4 cellular contexts compared by ENCODE assay signal in genomic region chr1:2104621-2105427, GRCh38.
TF ChIP-seq lines count a peak whose summit lies in the region.

No MANE protein-coding gene starts in this region.

TF ChIP-seq in SK-N-SH, 30 proteins besides CTCF, POLR2A, EP300 and RAD21:
- no peak for TF ChIP-seq MXI1 (IDR thresholded peaks at IDR 0.05; ENCODE audit: low read depth, low read length)
- no peak for TF ChIP-seq TEAD4 (IDR thresholded peaks at IDR 0.05; ENCODE audit: borderline replicate concordance, insufficient read depth)
- no peak for TF ChIP-seq MAX (IDR thresholded peaks at IDR 0.05; ENCODE audit: low read depth)
- TF ChIP-seq FOXJ3 (CRISPR knock-in tag; IDR thresholded peaks at IDR 0.05) = no peak
- no peak for TF ChIP-seq MEF2A (IDR thresholded peaks at IDR 0.05; ENCODE audit: borderline replicate concordance, low read depth)
- TF ChIP-seq JUND (IDR thresholded peaks at IDR 0.05) = no peak
- TF ChIP-seq RFX5 (IDR thresholded peaks at IDR 0.05; ENCODE audit: low read length) = no peak
- no peak for TF ChIP-seq FOXM1 (IDR thresholded peaks at IDR 0.05; ENCODE audit: low read depth)
- TF ChIP-seq SIN3A (IDR thresholded peaks at IDR 0.05; ENCODE audit: borderline replicate concordance, low read depth, low read length) = no peak
- no peak for TF ChIP-seq GATA2 (CRISPR knock-in tag; IDR thresholded peaks at IDR 0.05)

TF ChIP-seq in SK-N-SH treated with all-trans-retinoic acid at 6 μM for 48 hours, 23 proteins besides CTCF, POLR2A, EP300 and RAD21:
- no peak for TF ChIP-seq ZFP30 (CRISPR knock-in tag; IDR thresholded peaks at IDR 0.05)
- TF ChIP-seq OSR1 (CRISPR knock-in tag; IDR thresholded peaks at IDR 0.05) = no peak
- TF ChIP-seq ZNF565 (CRISPR knock-in tag; conservative IDR thresholded peaks at IDR 0.05; ENCODE audit: low read depth) = no peak
- TF ChIP-seq POU6F1 (CRISPR knock-in tag; IDR thresholded peaks at IDR 0.05; ENCODE audit: borderline replicate concordance, low read depth) = no peak
- no peak for TF ChIP-seq PATZ1 (CRISPR knock-in tag; IDR thresholded peaks at IDR 0.05; ENCODE audit: borderline replicate concordance)
- no peak for TF ChIP-seq TOX (CRISPR knock-in tag; IDR thresholded peaks at IDR 0.05; ENCODE audit: borderline replicate concordance)
TF ChIP-seq in SK-N-SH treated with all-trans-retinoic acid at 6 μM for 48 hours: peak in this region for 0.

TF ChIP-seq in K562, 482 proteins besides CTCF, POLR2A, EP300 and RAD21 (continues in another document):
- no peak for TF ChIP-seq ZSCAN32 (CRISPR knock-in tag; IDR thresholded peaks at IDR 0.05)
- TF ChIP-seq ZNF766 (CRISPR knock-in tag; conservative IDR thresholded peaks at IDR 0.05) = no peak
- TF ChIP-seq BHLHE40 (IDR thresholded peaks at IDR 0.05; ENCODE audit: low read length) = no peak
- no peak for TF ChIP-seq ILF3 (IDR thresholded peaks at IDR 0.05; ENCODE audit: borderline replicate concordance)
- no peak for TF ChIP-seq GABPB2 (CRISPR knock-in tag; conservative IDR thresholded peaks at IDR 0.05)
- peak; percentile 40; the same call in 1 of the 2 replicates for TF ChIP-seq CEBPB (tag; IDR thresholded peaks at IDR 0.05)
- TF ChIP-seq ZNF239 (CRISPR knock-in tag; IDR thresholded peaks at IDR 0.05) = no peak
- no peak for TF ChIP-seq ZNF561 (CRISPR knock-in tag; conservative IDR thresholded peaks at IDR 0.05)
- no peak for TF ChIP-seq CBX2 (IDR thresholded peaks at IDR 0.05; ENCODE audit: insufficient read depth, low read length, poor library complexity, severe bottlenecking)
- TF ChIP-seq ZNF830 (CRISPR knock-in tag; IDR thresholded peaks at IDR 0.05) = no peak
- peak; percentile 24; the same call in 1 of the 2 replicates for TF ChIP-seq CBFA2T3 (IDR thresholded peaks at IDR 0.05)
- TF ChIP-seq MIER1 (IDR thresholded peaks at IDR 0.05; ENCODE audit: low read depth) = no peak
- TF ChIP-seq SETDB1 (IDR thresholded peaks at IDR 0.05; ENCODE audit: low read length) = no peak
- TF ChIP-seq NFE2 (IDR thresholded peaks at IDR 0.05; ENCODE audit: low read depth) = no peak
- TF ChIP-seq ELK1 (CRISPR knock-in tag; IDR thresholded peaks at IDR 0.05) = no peak
- TF ChIP-seq ATF2 (CRISPR knock-in tag; IDR thresholded peaks at IDR 0.05) = no peak
- no peak for TF ChIP-seq NBN (IDR thresholded peaks at IDR 0.05; ENCODE audit: low read depth)
- TF ChIP-seq CREM (IDR thresholded peaks at IDR 0.05; ENCODE audit: low read depth) = 0 out of 2 replicates have a peak, but pooled peaks have one; percentile 6
- TF ChIP-seq MAFF (IDR thresholded peaks at IDR 0.05; ENCODE audit: low read length) = no peak
- TF ChIP-seq U2AF2 (optimal IDR thresholded peaks at IDR 0.05; ENCODE audit: low read depth, low read length) = no peak
- no peak for TF ChIP-seq HEY1 (CRISPR knock-in tag; IDR thresholded peaks at IDR 0.05; ENCODE audit: borderline replicate concordance)
- no peak for TF ChIP-seq SMARCE1 (IDR thresholded peaks at IDR 0.05)
- 0 out of 2 replicates have a peak, but pooled peaks have one; percentile 20 for TF ChIP-seq CREB1 (IDR thresholded peaks at IDR 0.05)
- no peak for TF ChIP-seq CREB1 (CRISPR knock-in tag; IDR thresholded peaks at IDR 0.05)
- TF ChIP-seq NELFE (IDR thresholded peaks at IDR 0.05; ENCODE audit: insufficient read depth, insufficient read length) = no peak
- TF ChIP-seq ARID3A (IDR thresholded peaks at IDR 0.05; ENCODE audit: borderline replicate concordance, low read depth, low read length) = no peak
- TF ChIP-seq XRCC3 (IDR thresholded peaks at IDR 0.05) = no peak
- no peak for TF ChIP-seq COPS2 (conservative IDR thresholded peaks at IDR 0.05)
- TF ChIP-seq CEBPG (CRISPR knock-in tag; IDR thresholded peaks at IDR 0.05) = no peak
- TF ChIP-seq CEBPG (tag; conservative IDR thresholded peaks at IDR 0.05 in 1 of 2, IDR thresholded peaks at IDR 0.05 in 1 of 2) = peak in 1 of 2 experiments; percentile 50; a peak in 1 of 4 replicates
- peak; percentile 54 for TF ChIP-seq ESRRA (IDR thresholded peaks at IDR 0.05; ENCODE audit: borderline replicate concordance, low read depth)
- no peak for TF ChIP-seq ZC3H11A (IDR thresholded peaks at IDR 0.05; ENCODE audit: low read depth, low read length)

TF ChIP-seq in HepG2, 621 proteins besides CTCF, POLR2A, EP300 and RAD21 (continues in another document):
- no peak for TF ChIP-seq ZNF766 (CRISPR knock-in tag; IDR thresholded peaks at IDR 0.05; ENCODE audit: borderline replicate concordance)
- no peak for TF ChIP-seq ZNF709 (CRISPR knock-in tag; IDR thresholded peaks at IDR 0.05)
- no peak for TF ChIP-seq ARNTL (CRISPR knock-in tag; IDR thresholded peaks at IDR 0.05)
- no peak for TF ChIP-seq ZBTB39 (CRISPR knock-in tag; IDR thresholded peaks at IDR 0.05)
- no peak for TF ChIP-seq ZNF646 (CRISPR knock-in tag; IDR thresholded peaks at IDR 0.05)
- TF ChIP-seq ZNF333 (CRISPR knock-in tag; IDR thresholded peaks at IDR 0.05; ENCODE audit: borderline replicate concordance) = no peak
- no peak for TF ChIP-seq SSRP1 (CRISPR knock-in tag; IDR thresholded peaks at IDR 0.05)
- TF ChIP-seq ZBTB14 (CRISPR knock-in tag; IDR thresholded peaks at IDR 0.05) = no peak
- 0 out of 2 replicates have a peak, but pooled peaks have one; percentile 16 for TF ChIP-seq NCOA1 (CRISPR knock-in tag; IDR thresholded peaks at IDR 0.05)
- no peak for TF ChIP-seq PAX8 (CRISPR knock-in tag; IDR thresholded peaks at IDR 0.05; ENCODE audit: borderline replicate concordance)
- TF ChIP-seq CENPX (CRISPR knock-in tag; IDR thresholded peaks at IDR 0.05) = no peak
- peak; percentile 38; the same call in 1 of the 2 replicates for TF ChIP-seq TCF7 (IDR thresholded peaks at IDR 0.05; ENCODE audit: low read depth)
- no peak for TF ChIP-seq ATRX (CRISPR knock-in tag; IDR thresholded peaks at IDR 0.05; ENCODE audit: borderline replicate concordance)
- TF ChIP-seq ZNF75D (CRISPR knock-in tag; IDR thresholded peaks at IDR 0.05; ENCODE audit: borderline replicate concordance) = no peak
- TF ChIP-seq NFIC (IDR thresholded peaks at IDR 0.05; ENCODE audit: low read length) = no peak
- TF ChIP-seq ZNF33B (CRISPR knock-in tag; IDR thresholded peaks at IDR 0.05) = no peak
- TF ChIP-seq ZNF563 (CRISPR knock-in tag; IDR thresholded peaks at IDR 0.05) = 0 out of 2 replicates have a peak, but pooled peaks have one; percentile 8
- TF ChIP-seq ZNF772 (CRISPR knock-in tag; IDR thresholded peaks at IDR 0.05) = no peak; the same call in 1 of the 2 replicates
- no peak for TF ChIP-seq STAT5B (CRISPR knock-in tag; IDR thresholded peaks at IDR 0.05)
- no peak for TF ChIP-seq MYNN (CRISPR knock-in tag; IDR thresholded peaks at IDR 0.05; ENCODE audit: low read depth)
- no peak for TF ChIP-seq ZFP1 (CRISPR knock-in tag; IDR thresholded peaks at IDR 0.05)
- peak; percentile 40; the same call in 1 of the 2 replicates for TF ChIP-seq ERF (CRISPR knock-in tag; IDR thresholded peaks at IDR 0.05)
- no peak for TF ChIP-seq TSC22D2 (CRISPR knock-in tag; IDR thresholded peaks at IDR 0.05; ENCODE audit: borderline replicate concordance)
- TF ChIP-seq ZNF639 (CRISPR knock-in tag; conservative IDR thresholded peaks at IDR 0.05) = no peak
- no peak for TF ChIP-seq HOXA7 (CRISPR knock-in tag; IDR thresholded peaks at IDR 0.05)
- TF ChIP-seq GZF1 (CRISPR knock-in tag; IDR thresholded peaks at IDR 0.05) = no peak
- TF ChIP-seq IRX3 (CRISPR knock-in tag; IDR thresholded peaks at IDR 0.05; ENCODE audit: borderline replicate concordance, low read depth) = no peak
- no peak for TF ChIP-seq DZIP1 (CRISPR knock-in tag; IDR thresholded peaks at IDR 0.05)
- no peak for TF ChIP-seq MAFF (IDR thresholded peaks at IDR 0.05; ENCODE audit: low read depth, low read length)
- no peak for TF ChIP-seq KLF12 (CRISPR knock-in tag; IDR thresholded peaks at IDR 0.05; ENCODE audit: borderline replicate concordance)
- TF ChIP-seq FLYWCH1 (CRISPR knock-in tag; IDR thresholded peaks at IDR 0.05) = no peak
- TF ChIP-seq FOXP1 (IDR thresholded peaks at IDR 0.05) = no peak
- peak; percentile 50 for TF ChIP-seq FOXP1 (CRISPR knock-in tag; IDR thresholded peaks at IDR 0.05)
- peak; percentile 35; the same call in 1 of the 2 replicates for TF ChIP-seq FOXO1 (CRISPR knock-in tag; IDR thresholded peaks at IDR 0.05)
